ENCODE assay signal across 17 cellular contexts in the genomic region with DNA sequence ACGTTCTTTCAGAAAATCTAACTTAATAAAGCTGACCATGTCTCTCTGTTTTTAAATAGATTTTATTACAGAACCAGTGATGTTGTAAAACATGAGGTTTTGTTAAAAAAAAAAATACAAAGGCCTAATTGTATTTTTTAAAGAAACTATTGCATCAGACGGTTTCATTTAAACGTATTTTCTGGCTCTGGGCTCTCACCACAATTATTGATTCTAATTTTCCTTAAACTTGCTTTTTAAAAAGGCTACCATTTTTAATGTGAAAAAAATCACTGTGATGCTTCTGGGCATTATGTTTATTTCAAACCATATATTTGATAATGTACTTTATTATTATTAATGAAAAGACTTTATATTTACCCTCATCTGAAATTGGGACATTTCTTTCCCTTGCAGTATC.
"Had no signal": no experiment of that assay in that cellular context is flagged by ENCODE, and none has a peak within 500 bp of the region (broad histone marks: within the 10 kb centered on the region; RNA-seq: fewer than 3 reads in every experiment).

No MANE protein-coding gene starts in this region.

- H3K4me3 Mint-ChIP-seq: activated CD4-positive, alpha-beta T cell treated with anti-CD3 and anti-CD28 coated beads, Interleukin-2, amount 10 ng/mL, durations not matched to agents 7 days and 5 days; activated CD8-positive, alpha-beta T cell treated with anti-CD3 and anti-CD28 coated beads, Interleukin-2, amount 10 ng/mL, durations not matched to agents 7 days and 5 days; activated T-cell treated with anti-CD3 and anti-CD28 coated beads, Interleukin-2, amount 50 U/mL, for 24 hours; brain; naive thymus-derived CD8-positive, alpha-beta T cell; stimulated activated naive B cell treated with anti-CD40 and anti-IgM and Interleukin-4, amounts not matched to agents 10 μg/mL and 1 μg/mL and 100 μg/mL, for 72 hours had no signal

- H3K4me3 ChIP-seq: coronary artery, sigmoid colon, spleen, thoracic aorta, upper lobe of right lung had no signal

- H3K27me3 ChIP-seq: sigmoid colon, spleen, upper lobe of right lung had no signal

- H3K4me1 ChIP-seq: parathyroid adenoma had no signal

- H3K36me3 ChIP-seq: sigmoid colon, spleen, thoracic aorta, upper lobe of right lung had no signal

- H3K9me3 Mint-ChIP-seq: activated CD4-positive, alpha-beta T cell treated with anti-CD3 and anti-CD28 coated beads, Interleukin-2, amount 10 ng/mL, durations not matched to agents 7 days and 5 days; activated T-cell treated with anti-CD3 and anti-CD28 coated beads, Interleukin-2, amount 50 U/mL, for 24 hours; naive thymus-derived CD8-positive, alpha-beta T cell had no signal

- H3K27ac Mint-ChIP-seq: activated CD4-positive, alpha-beta T cell treated with anti-CD3 and anti-CD28 coated beads, Interleukin-2, amount 10 ng/mL, durations not matched to agents 7 days and 5 days; activated CD8-positive, alpha-beta T cell treated with anti-CD3 and anti-CD28 coated beads, Interleukin-2, amount 10 ng/mL, durations not matched to agents 7 days and 5 days; activated T-cell treated with anti-CD3 and anti-CD28 coated beads, Interleukin-2, amount 50 U/mL, for 24 hours; activated T-helper 2 cell treated with anti-CD3 and anti-CD28 coated beads, Interferon-gamma antibody, Interleukin-2, Interleukin-4, amounts not matched to agents 10 μg/mL and 5 μg/mL and 100 μg/mL, durations not matched to agents 14 hours and 24 hours and 36 hours; naive thymus-derived CD8-positive, alpha-beta T cell; stimulated activated naive B cell treated with anti-CD40 and anti-IgM and Interleukin-4, amounts not matched to agents 10 μg/mL and 1 μg/mL and 100 μg/mL, for 72 hours had no signal

- H3K27me3 Mint-ChIP-seq: activated CD4-positive, alpha-beta T cell treated with anti-CD3 and anti-CD28 coated beads, Interleukin-2, amount 10 ng/mL, durations not matched to agents 7 days and 5 days; activated T-cell treated with anti-CD3 and anti-CD28 coated beads, Interleukin-2, amount 50 U/mL, for 24 hours; brain; naive thymus-derived CD8-positive, alpha-beta T cell; stimulated activated naive B cell treated with anti-CD40 and anti-IgM and Interleukin-4, amounts not matched to agents 10 μg/mL and 1 μg/mL and 100 μg/mL, for 72 hours had no signal

- H3K27ac ChIP-seq: coronary artery, parathyroid adenoma, sigmoid colon, spleen, thoracic aorta, upper lobe of right lung had no signal

- H3K79me2 ChIP-seq: parathyroid adenoma had no signal

- H2AFZ ChIP-seq: parathyroid adenoma had no signal

- H3K9me3 ChIP-seq: sigmoid colon, spleen, thoracic aorta, upper lobe of right lung had no signal

- DNase-seq: activated CD4-positive, alpha-beta T cell treated with anti-CD3 and anti-CD28 coated beads, Interleukin-2, amount 10 ng/mL, durations not matched to agents 7 days and 5 days; activated CD8-positive, alpha-beta T cell treated with anti-CD3 and anti-CD28 coated beads, Interleukin-2, amount 10 ng/mL, durations not matched to agents 7 days and 5 days; activated naive CD4-positive, alpha-beta T cell treated with Interleukin-2 at 50 U/mL for 16 hours; activated T-cell treated with anti-CD3 and anti-CD28 coated beads, Interleukin-2, amount 50 U/mL, for 24 hours; central memory CD4-positive, alpha-beta T cell; mesendoderm; naive thymus-derived CD8-positive, alpha-beta T cell; sigmoid colon; spleen; stimulated activated naive B cell treated with anti-CD40 and anti-IgM and Interleukin-4, amounts not matched to agents 10 μg/mL and 1 μg/mL and 100 μg/mL, for 72 hours; upper lobe of right lung had no signal

- H3K36me3 Mint-ChIP-seq: brain; naive thymus-derived CD8-positive, alpha-beta T cell; stimulated activated naive B cell treated with anti-CD40 and anti-IgM and Interleukin-4, amounts not matched to agents 10 μg/mL and 1 μg/mL and 100 μg/mL, for 72 hours had no signal

- ATAC-seq: activated CD4-positive, CD25-positive, alpha-beta regulatory T cell treated with anti-CD3 and anti-CD28 coated beads, Interleukin-2, amount 50 U/mL, for 24 hours; activated CD8-positive, alpha-beta T cell treated with anti-CD3 and anti-CD28 coated beads, Interleukin-2, amount 10 ng/mL, durations not matched to agents 7 days and 5 days; naive thymus-derived CD8-positive, alpha-beta T cell; stimulated activated naive B cell treated with anti-CD40 and anti-IgM and Interleukin-4, amounts not matched to agents 10 μg/mL and 1 μg/mL and 100 μg/mL, for 72 hours had no signal
